Comparison of ENCODE assay signal across 20 cellular contexts in the genomic region with DNA sequence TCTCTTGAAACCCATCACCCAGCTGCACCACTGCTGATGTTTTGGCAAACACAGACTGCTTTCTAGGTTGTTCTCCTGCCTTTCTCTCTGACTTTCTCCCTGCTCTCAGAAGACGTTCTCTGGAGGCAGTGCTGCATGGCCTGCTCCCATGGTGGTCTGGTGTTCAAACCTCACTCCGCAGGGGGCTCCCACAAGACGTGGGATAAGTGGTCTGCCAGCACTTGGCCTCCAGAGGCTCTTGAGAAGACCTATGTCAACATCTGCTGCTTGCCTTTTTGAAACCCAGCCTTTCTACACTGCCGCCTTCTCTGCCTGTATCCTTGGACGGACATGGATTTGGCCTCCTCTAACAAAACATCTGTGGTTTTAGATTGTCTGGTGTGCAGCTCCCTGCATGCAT. TPM values are rescaled to one million over a fixed set of nuclear protein-coding genes. Genes with fewer than 3 reads are reported as not detected.
A peak's percentile ranks its signal among the peaks of the same experiment; 100 is the strongest.
DNase-seq lines count a peak whose midpoint lies in the region; ATAC-seq and TF ChIP-seq lines count a peak whose summit lies in the region.
"Had no signal": no experiment of that assay in that cellular context is flagged by ENCODE, and none has a peak within 500 bp of the region (broad histone marks: within the 10 kb centered on the region; RNA-seq: fewer than 3 reads in every experiment).

No MANE protein-coding gene starts in this region.

- no peak for TF ChIP-seq CTCF in activated CD8-positive, alpha-beta T cell treated with anti-CD3 and anti-CD28 coated beads for 36 hours (IDR thresholded peaks at IDR 0.05)
- TF ChIP-seq CTCF in HEK293 (tag by site-specific recombination; IDR thresholded peaks at IDR 0.05) (no peak), choroid plexus epithelial cell (conservative IDR thresholded peaks at IDR 0.05; ENCODE audit: low read depth, low read length) (no peak)

- H3K36me3 ChIP-seq in HEK293 (ENCODE audit: control insufficient read depth in 2 of 2, insufficient read depth in 1 of 2, low read length in 2 of 2) (peaks cover 0 to 43% of the 10 kb centered on the region in 2 experiments; a peak in 2 of 3 replicates), stomach smooth muscle (ENCODE audit: control insufficient read depth in 2 of 2, insufficient read depth in 2 of 2, low read length in 2 of 2) (peaks cover 11 to 28% of the 10 kb centered on the region in 2 donors)
- H3K36me3 ChIP-seq: neural progenitor cell had no signal

- peaks cover 84% of the 10 kb centered on the region for H3K4me1 Mint-ChIP-seq in activated CD8-positive, alpha-beta T cell treated with anti-CD3 and anti-CD28 coated beads, Interleukin-2, amount 10 ng/mL, durations not matched to agents 7 days and 5 days (ENCODE audit: low read depth)
- peaks cover 59% of the 10 kb centered on the region for H3K4me1 Mint-ChIP-seq in activated CD8-positive, alpha-beta T cell treated with anti-CD3 and anti-CD28 coated beads for 36 hours (ENCODE audit: low read depth)
- H3K4me1 Mint-ChIP-seq: neural progenitor cell had no signal

- H3K9ac ChIP-seq in stomach smooth muscle (ENCODE audit: low read length in 2 of 2), result peak overlapping the region in 1 of 2 donors; percentile 39
- H3K9ac ChIP-seq: neural progenitor cell had no signal

- H3K27ac ChIP-seq in HEK293 (ENCODE audit: extremely low read depth, low read depth, low read length) (no peak overlapping the region), stomach smooth muscle (ENCODE audit: low read length) (peak overlapping the region; percentile 87)
- H3K27ac ChIP-seq: body of pancreas, heart right ventricle, neural progenitor cell had no signal

- H3K4me3 ChIP-seq in HEK293 (ENCODE audit: low read depth, low read length), result no peak overlapping the region
- H3K4me3 ChIP-seq in choroid plexus epithelial cell (ENCODE audit: low read depth, low read length), result no peak overlapping the region
- H3K4me3 ChIP-seq in stomach smooth muscle (ENCODE audit: low read length in 2 of 2), result no peak overlapping the region
- H3K4me3 ChIP-seq: body of pancreas, heart right ventricle, lung, neural progenitor cell had no signal

- H3K4me1 ChIP-seq in HEK293 (ENCODE audit: control insufficient read depth, insufficient read depth, low read length) (no peaks in the 10 kb centered on the region), stomach smooth muscle (ENCODE audit: control insufficient read depth, insufficient read depth, low read length) (peaks cover 38% of the 10 kb centered on the region)
- H3K4me1 ChIP-seq: body of pancreas, Caco-2, neural progenitor cell had no signal

- no peak for DNase-seq in activated CD8-positive, alpha-beta T cell treated with anti-CD3 and anti-CD28 coated beads, Interleukin-2, amount 10 ng/mL, durations not matched to agents 7 days and 5 days
- no peak for DNase-seq in activated CD8-positive, alpha-beta T cell treated with anti-CD3 and anti-CD28 coated beads for 36 hours
- DNase-seq in choroid plexus epithelial cell (ENCODE audit: low read depth), result peak; percentile 62
- DNase-seq in stimulated activated CD4-positive, alpha-beta T cell treated with anti-CD3 and anti-CD28 coated beads, Interleukin-12 subunit alpha, Interleukin-12 subunit beta, amount 100 ng/mL, for 4 hours, result no peak
- no peak for DNase-seq in DMS 273 treated with DMSO at 0.1 percent for 48 hours (lab: John Stamatoyannopoulos, UW)
- no peak for DNase-seq in stimulated activated CD4-positive, alpha-beta T cell treated with anti-CD3 and anti-CD28 coated beads, Interleukin-2, amount 100 ng/mL, for 48 hours
- DNase-seq: activated naive CD4-positive, alpha-beta T cell treated with anti-CD3 and anti-CD28 coated beads, Interleukin-2, amount 50 U/mL, for 16 hours; BE2C; body of pancreas; Caco-2; H7; heart right ventricle; Karpas-422; NCI-H1694; stimulated activated CD8-positive, alpha-beta memory T cell treated with anti-CD3 and anti-CD28 coated beads, Interleukin-4, amount 100 ng/mL, for 48 hours had no signal

- POLR2A ChIA-PET in activated CD8-positive, alpha-beta T cell treated with anti-CD3 and anti-CD28 coated beads, Interleukin-2, amount 10 ng/mL, durations not matched to agents 7 days and 5 days (lab: Charles Lee), result interaction anchor here (1.0 to 2.2 kb wide), 4 partner anchors 10 to 34 kb away, joined by 3 to 7 read pairs (median 4); partner anchors contain the start of genes C9orf78 and USP20
- POLR2A ChIA-PET in activated CD8-positive, alpha-beta T cell treated with anti-CD3 and anti-CD28 coated beads for 36 hours (lab: Charles Lee), result interaction anchor here (0.7 to 1.9 kb wide), 5 partner anchors 12 to 214 kb away, joined by 3 to 5 read pairs (median 3); no protein-coding TSS in a partner anchor
- POLR2A ChIA-PET in HEK293 (lab: Yijun Ruan, JAX), result no interaction called here

- peaks cover 74% of the 10 kb centered on the region for H3K36me3 Mint-ChIP-seq in activated CD8-positive, alpha-beta T cell treated with anti-CD3 and anti-CD28 coated beads, Interleukin-2, amount 10 ng/mL, durations not matched to agents 7 days and 5 days (ENCODE audit: low read depth)
- peaks cover 45% of the 10 kb centered on the region for H3K36me3 Mint-ChIP-seq in activated CD8-positive, alpha-beta T cell treated with anti-CD3 and anti-CD28 coated beads for 36 hours (ENCODE audit: low read depth)

- intact Hi-C loops in activated CD8-positive, alpha-beta T cell treated with anti-CD3 and anti-CD28 coated beads for 36 hours (cut with micrococcal nuclease), result no loop called here

- H3K9me3 ChIP-seq in HEK293 (ENCODE audit: control insufficient read depth, insufficient read depth, low read depth, low read length) (no peaks in the 10 kb centered on the region), stomach smooth muscle (ENCODE audit: control insufficient read depth in 2 of 2, low read length in 2 of 2) (no peaks in the 10 kb centered on the region)
- H3K9me3 ChIP-seq: BE2C, body of pancreas, Caco-2, heart right ventricle had no signal

- no peaks in the 10 kb centered on the region for H3K27me3 ChIP-seq in stomach smooth muscle (ENCODE audit: control insufficient read depth in 1 of 2, insufficient read depth in 2 of 2, low read length in 2 of 2)
- H3K27me3 ChIP-seq: BE2C, body of pancreas, heart right ventricle, neural progenitor cell had no signal

- CTCF ChIA-PET in activated CD8-positive, alpha-beta T cell treated with anti-CD3 and anti-CD28 coated beads, Interleukin-2, amount 10 ng/mL, durations not matched to agents 7 days and 5 days (lab: Charles Lee), result interaction anchor here (1.0 to 1.7 kb wide), 2 partner anchors 15 to 33 kb away, joined by 4 to 8 read pairs; no protein-coding TSS in a partner anchor
- CTCF ChIA-PET in activated CD8-positive, alpha-beta T cell treated with anti-CD3 and anti-CD28 coated beads for 36 hours (lab: Charles Lee), result interaction anchor here (1.0 kb wide), 1 partner anchor 13 kb away, joined by 3 read pairs; no protein-coding TSS in a partner anchor
- CTCF ChIA-PET in HEK293 (lab: Yijun Ruan, JAX), result no interaction called here

- no peak for ATAC-seq in activated CD8-positive, alpha-beta T cell treated with anti-CD3 and anti-CD28 coated beads, Interleukin-2, amount 10 ng/mL, durations not matched to agents 7 days and 5 days
- no peak for ATAC-seq in activated CD8-positive, alpha-beta T cell treated with anti-CD3 and anti-CD28 coated beads for 36 hours
- ATAC-seq: activated CD4-positive, CD25-positive, alpha-beta regulatory T cell treated with anti-CD3 and anti-CD28 coated beads, Interleukin-2, amount 50 U/mL, for 24 hours; body of pancreas; heart right ventricle had no signal

- H3K27me3 Mint-ChIP-seq in activated CD8-positive, alpha-beta T cell treated with anti-CD3 and anti-CD28 coated beads, Interleukin-2, amount 10 ng/mL, durations not matched to agents 7 days and 5 days (ENCODE audit: low read depth), result no peaks in the 10 kb centered on the region
- H3K27me3 Mint-ChIP-seq in activated CD8-positive, alpha-beta T cell treated with anti-CD3 and anti-CD28 coated beads for 36 hours, result no peaks in the 10 kb centered on the region

- peak overlapping the region; percentile 63 for H3K27ac Mint-ChIP-seq in activated CD8-positive, alpha-beta T cell treated with anti-CD3 and anti-CD28 coated beads, Interleukin-2, amount 10 ng/mL, durations not matched to agents 7 days and 5 days
- no peak overlapping the region for H3K27ac Mint-ChIP-seq in activated CD8-positive, alpha-beta T cell treated with anti-CD3 and anti-CD28 coated beads for 36 hours
- H3K27ac Mint-ChIP-seq: neural progenitor cell had no signal

- no peaks in the 10 kb centered on the region for H3K9me3 Mint-ChIP-seq in activated CD8-positive, alpha-beta T cell treated with anti-CD3 and anti-CD28 coated beads, Interleukin-2, amount 10 ng/mL, durations not matched to agents 7 days and 5 days (ENCODE audit: insufficient read depth)
- H3K9me3 Mint-ChIP-seq in activated CD8-positive, alpha-beta T cell treated with anti-CD3 and anti-CD28 coated beads for 36 hours, result no peaks in the 10 kb centered on the region
- H3K9me3 Mint-ChIP-seq: neural progenitor cell had no signal

- no peak overlapping the region for H3K4me3 Mint-ChIP-seq in activated CD8-positive, alpha-beta T cell treated with anti-CD3 and anti-CD28 coated beads, Interleukin-2, amount 10 ng/mL, durations not matched to agents 7 days and 5 days
- H3K4me3 Mint-ChIP-seq in activated CD8-positive, alpha-beta T cell treated with anti-CD3 and anti-CD28 coated beads for 36 hours, result no peak overlapping the region
- H3K4me3 Mint-ChIP-seq: neural progenitor cell had no signal

TF ChIP-seq in HEK293, 187 proteins besides CTCF, POLR2A, EP300 and RAD21 (continues in another document):
- TF ChIP-seq ZNF24 (tag by site-specific recombination; IDR thresholded peaks at IDR 0.05), result no peak

RNA-seq across cellular contexts. Expression of gene USP20, which starts 16.6 kb away (rescaled TPM):
- 10 to 100 TPM; 86.2 to 87.4 TPM for total RNA-seq in activated CD8-positive, alpha-beta T cell treated with anti-CD3 and anti-CD28 coated beads, Interleukin-2, amount 10 ng/mL, durations not matched to agents 7 days and 5 days
- total RNA-seq in activated CD8-positive, alpha-beta T cell treated with anti-CD3 and anti-CD28 coated beads for 36 hours, result 10 to 100 TPM; 55.3 to 55.9 TPM

RNA-seq across cellular contexts. Expression of gene C9orf78, which starts 16.7 kb away (rescaled TPM):
- total RNA-seq in activated CD8-positive, alpha-beta T cell treated with anti-CD3 and anti-CD28 coated beads, Interleukin-2, amount 10 ng/mL, durations not matched to agents 7 days and 5 days, result 10 to 100 TPM; 89.7 to 91.7 TPM
- 10 to 100 TPM; 44.5 to 51.7 TPM for total RNA-seq in activated CD8-positive, alpha-beta T cell treated with anti-CD3 and anti-CD28 coated beads for 36 hours

RNA-seq across cellular contexts. Expression of gene TOR1A, which starts 27.9 kb away (rescaled TPM):
- total RNA-seq in activated CD8-positive, alpha-beta T cell treated with anti-CD3 and anti-CD28 coated beads, Interleukin-2, amount 10 ng/mL, durations not matched to agents 7 days and 5 days, result 10 to 100 TPM; 54.6 to 58.4 TPM
- 10 to 100 TPM; 31.9 to 32.4 TPM for total RNA-seq in activated CD8-positive, alpha-beta T cell treated with anti-CD3 and anti-CD28 coated beads for 36 hours

RNA-seq across cellular contexts. Expression of gene TOR1B, which starts 48.8 kb away (rescaled TPM):
- 10 to 100 TPM; 22.1 to 24.4 TPM for total RNA-seq in activated CD8-positive, alpha-beta T cell treated with anti-CD3 and anti-CD28 coated beads, Interleukin-2, amount 10 ng/mL, durations not matched to agents 7 days and 5 days
- 10 to 100 TPM; 18.5 to 19.8 TPM for total RNA-seq in activated CD8-positive, alpha-beta T cell treated with anti-CD3 and anti-CD28 coated beads for 36 hours
